Comparison of ENCODE assay signal across 7 cellular contexts in genomic region chr19:12867120-12868099, GRCh38. TPM values are rescaled to one million over a fixed set of nuclear protein-coding genes. Genes with fewer than 3 reads are reported as not detected.
A peak's percentile ranks its signal among the peaks of the same experiment; 100 is the strongest.
DNase-seq lines count a peak whose midpoint lies in the region; ATAC-seq and TF ChIP-seq lines count a peak whose summit lies in the region.

No MANE protein-coding gene starts in this region.

- peak; percentile 79 for DNase-seq in NT2/D1 (ENCODE audit: low read depth, low spot score)
- DNase-seq in activated naive CD4-positive, alpha-beta T cell treated with anti-CD3 and anti-CD28 coated beads, Interleukin-2, amount 50 U/mL, for 16 hours = peak; percentile 66
- no peak for DNase-seq in left ventricle myocardium inferior
- no peak for DNase-seq in gastrocnemius medialis
- no peak for DNase-seq in NCI-H524 treated with DMSO at 0.1 percent for 48 hours (lab: John Stamatoyannopoulos, UW)
- DNase-seq in GDM1 (lab: John Stamatoyannopoulos, UW) = no peak

- H3K36me3 ChIP-seq in NT2/D1 (ENCODE audit: insufficient read depth, insufficient read length, low read length) (no peaks in the 10 kb centered on the region), left ventricle myocardium inferior (no peaks in the 10 kb centered on the region), gastrocnemius medialis (no peaks in the 10 kb centered on the region)

- peak in 1 of 2 donors; percentile 41 for ATAC-seq in gastrocnemius medialis

- H3K9me3 ChIP-seq in NT2/D1 (ENCODE audit: insufficient read depth, low read length) (no peaks in the 10 kb centered on the region), left ventricle myocardium inferior (replicated peaks) (no peaks in the 10 kb centered on the region), gastrocnemius medialis (no peaks in the 10 kb centered on the region)

- H3K4me3 ChIP-seq in NT2/D1 (ENCODE audit: insufficient read length, low read depth) (peak overlapping the region; percentile 52), left ventricle myocardium inferior (peak overlapping the region; percentile 49), gastrocnemius medialis (peak overlapping the region in 3 of 4 donors; percentile 18 to 31 (median 31))

- in situ Hi-C loops in gastrocnemius medialis (cut with MboI; ENCODE audit: low sequenced_read_pairs in 4 of 4) = no loop called here

- H3K27ac ChIP-seq in left ventricle myocardium inferior (replicated peaks) (no peak overlapping the region), gastrocnemius medialis (no peak overlapping the region)

- H3K27me3 ChIP-seq in NT2/D1 (ENCODE audit: insufficient read depth, insufficient read length) = peaks cover 49% of the 10 kb centered on the region
- H3K27me3 ChIP-seq in left ventricle myocardium inferior (ENCODE audit: low read depth) = peaks cover 34% of the 10 kb centered on the region
- H3K27me3 ChIP-seq in gastrocnemius medialis = peaks cover 5 to 9% (median 9%) of the 10 kb centered on the region in 3 donors

- TF ChIP-seq CTCF in left ventricle myocardium inferior (IDR thresholded peaks at IDR 0.05; ENCODE audit: borderline replicate concordance) (no peak), gastrocnemius medialis (IDR thresholded peaks at IDR 0.05 in 4 of 5, conservative IDR thresholded peaks at IDR 0.05 in 1 of 5) (no peak)

- TF ChIP-seq POLR2A in GM19193 (IDR thresholded peaks at IDR 0.05; ENCODE audit: extremely low read depth, insufficient read depth, insufficient read length) (peak; percentile 40), gastrocnemius medialis (IDR thresholded peaks at IDR 0.05) (no peak)

- H3K4me1 ChIP-seq in NT2/D1 (ENCODE audit: insufficient read depth, insufficient read length) (peaks cover 20% of the 10 kb centered on the region), left ventricle myocardium inferior (peaks cover 9% of the 10 kb centered on the region), gastrocnemius medialis (peaks cover 0 to 6% of the 10 kb centered on the region in 2 donors)

- intact Hi-C loops in left ventricle myocardium inferior (cut with micrococcal nuclease) (no loop called here), gastrocnemius medialis (cut with DNase I; ENCODE audit: low total_unique reads) (no loop called here)

- H3K9ac ChIP-seq in NT2/D1 (ENCODE audit: insufficient read length, low read depth) = peak overlapping the region; percentile 72

RNA-seq across cellular contexts. Expression of gene DNASE2, which starts 13.8 kb away (rescaled TPM):
- total RNA-seq in left ventricle myocardium inferior (19.7 TPM), gastrocnemius medialis (10 to 100 TPM; 11.9 to 44.3 (median 15.4) TPM)

RNA-seq across cellular contexts. Expression of gene KLF1, which starts 19.6 kb away (rescaled TPM):
- total RNA-seq in left ventricle myocardium inferior (not detected), gastrocnemius medialis (not detected)

RNA-seq across cellular contexts. Expression of gene GCDH, which starts 23.6 kb away (rescaled TPM):
- total RNA-seq in left ventricle myocardium inferior (41.8 TPM), gastrocnemius medialis (10 to 100 TPM; 35.6 to 83.8 (median 54.1) TPM)

RNA-seq across cellular contexts. Expression of gene MAST1, which starts 29.1 kb away (rescaled TPM):
- not detected for total RNA-seq in left ventricle myocardium inferior
- not detected for total RNA-seq in gastrocnemius medialis

RNA-seq across cellular contexts. Expression of gene RTBDN, which starts 33.0 kb away (rescaled TPM):
- total RNA-seq in left ventricle myocardium inferior = not detected
- not detected for total RNA-seq in gastrocnemius medialis

Comparison
In these comparisons a context has a peak if more than half of its experiments do, and no peak if none do; other contexts are left out.
1. DNase-seq: peak in NT2/D1 (single experiment) and activated naive CD4-positive, alpha-beta T cell treated with anti-CD3 and anti-CD28 coated beads, Interleukin-2, amount 50 U/mL, for 16 hours (single experiment); none in left ventricle myocardium inferior (single experiment), gastrocnemius medialis (0 of 2), NCI-H524 treated with DMSO at 0.1 percent for 48 hours (single experiment) and GDM1 (single experiment).
2. Peak in every context shown above with its lines, with median percentiles within 50 percentile points of each other: H3K4me3 ChIP-seq.